ENCODE assay signal across 21 cellular contexts in the genomic region with DNA sequence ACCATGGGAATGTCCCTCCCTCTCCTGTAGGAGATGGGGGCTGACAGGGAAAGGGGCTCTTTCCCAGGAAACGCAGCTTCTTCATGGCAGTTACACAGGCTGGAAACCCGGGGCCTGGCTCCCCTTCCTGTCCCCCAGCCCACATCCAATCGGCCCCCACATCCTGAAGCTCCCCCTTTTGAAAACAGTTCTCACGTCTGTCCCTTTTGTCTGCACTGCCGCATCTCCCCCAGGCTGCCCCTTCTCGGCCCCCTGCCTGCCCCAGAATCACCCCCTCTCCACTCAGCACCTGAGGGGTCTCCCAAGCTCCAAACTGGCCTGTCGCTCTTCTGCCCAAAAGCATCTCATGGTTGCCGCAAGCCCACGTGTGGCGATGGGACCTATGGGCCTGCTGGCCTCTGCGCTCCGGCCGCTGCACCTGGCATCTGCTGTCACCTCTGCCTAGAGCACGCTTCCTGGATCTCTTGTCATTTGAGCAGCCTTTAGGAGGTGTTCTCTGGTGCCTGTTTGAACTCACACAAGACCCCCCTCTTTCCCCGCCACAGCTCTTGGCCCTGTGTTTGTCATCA. TPM values are rescaled to one million over a fixed set of nuclear protein-coding genes. Genes with fewer than 3 reads are reported as not detected.
DNase-seq lines count a peak whose midpoint lies in the region; ATAC-seq and TF ChIP-seq lines count a peak whose summit lies in the region.
"Had no signal": no experiment of that assay in that cellular context is flagged by ENCODE, and none has a peak within 500 bp of the region (broad histone marks: within the 10 kb centered on the region; RNA-seq: fewer than 3 reads in every experiment).

No MANE protein-coding gene starts in this region.

- WGBS in esophagus muscularis mucosa = 90% methylated on average over 13 of the region's 15 CpGs
- WGBS in neuronal stem cell (ENCODE audit: extremely low coverage in 2 of 2, insufficient read length in 2 of 2, insufficient replicate concordance in 1 of 2), 2 donors = no CpG with 5 or more reads among the region's 15 CpGs
- WGBS in H9 (ENCODE audit: extremely low coverage, insufficient read length, low lambda C conversion rate) = no CpG with 5 or more reads among the region's 15 CpGs

- H3K56ac ChIP-seq in H9 (ENCODE audit: insufficient read length, low read depth, low read length) = no peak overlapping the region

- H2BK120ac ChIP-seq in neuronal stem cell (ENCODE audit: low read depth, low read length) (peak overlapping the region; percentile 4), H9 (ENCODE audit: low read depth, low read length, poor library complexity, severe bottlenecking) (no peak overlapping the region)

- no peaks in the 10 kb centered on the region for H3K27me3 Mint-ChIP-seq in activated CD8-positive, alpha-beta memory T cell treated with anti-CD3 and anti-CD28 coated beads, Interleukin-2, amount 10 ng/mL, durations not matched to agents 7 days and 5 days
- peaks cover 9% of the 10 kb centered on the region for H3K27me3 Mint-ChIP-seq in H9 (ENCODE audit: low read depth)
- H3K27me3 Mint-ChIP-seq: IgD-negative memory B cell had no signal

- H2AFZ ChIP-seq in neuronal stem cell (ENCODE audit: low read length) = peak overlapping the region; percentile 17
- no peak overlapping the region for H2AFZ ChIP-seq in H9 (ENCODE audit: low read length)

- H3K79me1 ChIP-seq in neuronal stem cell (ENCODE audit: low read depth, low read length) (no peaks in the 10 kb centered on the region), H9 (ENCODE audit: insufficient read depth, low read depth, low read length, poor library complexity, severe bottlenecking) (no peaks in the 10 kb centered on the region)

- H3K4me3 ChIP-seq in esophagus muscularis mucosa (no peak overlapping the region), neuronal stem cell (ENCODE audit: low read length in 2 of 2) (no peak overlapping the region), vagina (no peak overlapping the region)
- H3K4me3 ChIP-seq: BLaER1 treated with 17β-estradiol and CSF1 and Interleukin-3, amounts not matched to agents 10 nM and 100 nM; Peyer's patch; SJCRH30 had no signal

- no peak overlapping the region for H2BK12ac ChIP-seq in neuronal stem cell (ENCODE audit: low read length)
- H2BK12ac ChIP-seq in H9 (ENCODE audit: insufficient read length, low read depth, low read length) = no peak overlapping the region

- TF ChIP-seq EP300 in esophagus muscularis mucosa (IDR thresholded peaks at IDR 0.05) = no peak

- no peak for ATAC-seq in activated CD8-positive, alpha-beta memory T cell treated with anti-CD3 and anti-CD28 coated beads, Interleukin-2, amount 10 ng/mL, durations not matched to agents 7 days and 5 days
- ATAC-seq in HG03039 (IDR thresholded peaks at IDR 0.05; ENCODE audit: unreplicated experiment) = no peak

- H2BK5ac ChIP-seq in neuronal stem cell (ENCODE audit: low read length) (no peak overlapping the region), H9 (ENCODE audit: insufficient read length, low read length) (no peak overlapping the region)

- peak; percentile 23 for DNase-seq in activated CD8-positive, alpha-beta memory T cell treated with anti-CD3 and anti-CD28 coated beads, Interleukin-2, amount 10 ng/mL, durations not matched to agents 7 days and 5 days
- no peak for DNase-seq in activated CD8-positive, alpha-beta memory T cell treated with anti-CD3 and anti-CD28 coated beads, Interleukin-2, amount 50 U/mL, for 48 hours
- DNase-seq in esophagus muscularis mucosa (ENCODE audit: extremely low spot score) (peak; percentile 66), neuronal stem cell (ENCODE audit: low spot score) (no peak), vagina (ENCODE audit: extremely low spot score in 2 of 2) (no peak), H9 (no peak), HT-29 (ENCODE audit: low spot score) (no peak)
- DNase-seq: Caco-2; CD4-positive, alpha-beta memory T cell; MV-4-11; NCI-H1105 treated with DMSO at 0.1 percent for 48 hours; NCI-H2029 treated with DMSO at 0.1 percent for 48 hours; NCI-H226; NCI-H774; SJCRH30 had no signal

- no peaks in the 10 kb centered on the region for H3K27me3 ChIP-seq in esophagus muscularis mucosa
- peaks cover 0 to 32% (median 0%) of the 10 kb centered on the region in 3 experiments for H3K27me3 ChIP-seq in neuronal stem cell (ENCODE audit: control insufficient read depth in 3 of 3, insufficient read depth in 3 of 3, low read depth in 1 of 3, low read length in 3 of 3)
- H3K27me3 ChIP-seq in vagina = no peaks in the 10 kb centered on the region
- no peaks in the 10 kb centered on the region for H3K27me3 ChIP-seq in H9 (ENCODE audit: insufficient read depth, low read length)
- H3K27me3 ChIP-seq: BLaER1 treated with 17β-estradiol and CSF1 and Interleukin-3, amounts not matched to agents 10 nM and 100 nM; Peyer's patch; SJCRH30 had no signal

- H2BK20ac ChIP-seq in H9 (ENCODE audit: low read depth, low read length, poor library complexity, severe bottlenecking) = no peak overlapping the region

- H3K14ac ChIP-seq in neuronal stem cell (ENCODE audit: low read length) = no peak overlapping the region
- no peak overlapping the region for H3K14ac ChIP-seq in H9 (ENCODE audit: insufficient read depth, low read length)

- H3K18ac ChIP-seq in neuronal stem cell (ENCODE audit: low read length) = peak overlapping the region; percentile 45
- H3K18ac ChIP-seq in H9 (ENCODE audit: insufficient read length, low read depth, low read length) = no peak overlapping the region

- H3K23me2 ChIP-seq in H9 (ENCODE audit: insufficient read length, low read depth, low read length, poor library complexity, severe bottlenecking) = no peaks in the 10 kb centered on the region

- no peaks in the 10 kb centered on the region for H3K36me3 ChIP-seq in esophagus muscularis mucosa
- no peaks in the 10 kb centered on the region for H3K36me3 ChIP-seq in neuronal stem cell (replicated peaks in 1 of 2; ENCODE audit: control insufficient read depth in 2 of 2, insufficient read depth in 2 of 2, low read length in 2 of 2)
- no peaks in the 10 kb centered on the region for H3K36me3 ChIP-seq in vagina
- H3K36me3 ChIP-seq: Peyer's patch, SJCRH30 had no signal

- no peak overlapping the region for H3K4ac ChIP-seq in neuronal stem cell (ENCODE audit: low read length)
- H3K4ac ChIP-seq in H9 (ENCODE audit: low read depth, low read length) = no peak overlapping the region

- H3K23ac ChIP-seq in neuronal stem cell (ENCODE audit: low read depth, low read length, poor library complexity) (peak overlapping the region; percentile 61), H9 (ENCODE audit: insufficient read length, low read depth, low read length) (no peak overlapping the region)

- H2BK15ac ChIP-seq in neuronal stem cell (ENCODE audit: low read length) (peak overlapping the region; percentile 9), H9 (ENCODE audit: low read depth, low read length) (no peak overlapping the region)

- H3K27ac ChIP-seq in esophagus muscularis mucosa (replicated peaks in 1 of 4) (peak overlapping the region in 3 of 4 donors; percentile 40 to 43 (median 42)), neuronal stem cell (replicated peaks; ENCODE audit: low read length) (no peak overlapping the region), vagina (peak overlapping the region; percentile 63), H9 (ENCODE audit: insufficient read length, low read depth, low read length) (no peak overlapping the region)
- H3K27ac ChIP-seq: 22Rv1; BLaER1 treated with 17β-estradiol and CSF1 and Interleukin-3, amounts not matched to agents 10 nM and 100 nM; Peyer's patch; SJCRH30 had no signal

- H3K4me3 Mint-ChIP-seq in activated CD8-positive, alpha-beta memory T cell treated with anti-CD3 and anti-CD28 coated beads, Interleukin-2, amount 10 ng/mL, durations not matched to agents 7 days and 5 days = no peak overlapping the region
- H3K4me3 Mint-ChIP-seq in H9 = no peak overlapping the region
- H3K4me3 Mint-ChIP-seq: CD4-positive, alpha-beta memory T cell had no signal

- no peaks in the 10 kb centered on the region for H3K79me2 ChIP-seq in H9 (ENCODE audit: insufficient read depth, low read length)

- H3K36me3 Mint-ChIP-seq in activated CD8-positive, alpha-beta memory T cell treated with anti-CD3 and anti-CD28 coated beads, Interleukin-2, amount 10 ng/mL, durations not matched to agents 7 days and 5 days = peaks cover 4% of the 10 kb centered on the region
- peaks cover 5 to 18% (median 7%) of the 10 kb centered on the region in 3 experiments for H3K36me3 Mint-ChIP-seq in H9 (ENCODE audit: insufficient read depth in 1 of 3, low read depth in 3 of 3)

- H4K8ac ChIP-seq in neuronal stem cell (ENCODE audit: low read depth, low read length) = no peak overlapping the region
- H4K8ac ChIP-seq in H9 (replicated peaks; ENCODE audit: insufficient read length, low read depth, low read length) = no peak overlapping the region

- no peak for TF ChIP-seq CTCF in esophagus muscularis mucosa (IDR thresholded peaks at IDR 0.05)
- no peak for TF ChIP-seq CTCF in vagina (IDR thresholded peaks at IDR 0.05)
- no peak for TF ChIP-seq CTCF in H9 (conservative IDR thresholded peaks at IDR 0.05)

- no peak overlapping the region for H3T11ph ChIP-seq in H9 (ENCODE audit: low read length)

- H3K9me3 ChIP-seq in esophagus muscularis mucosa (peaks cover 0 to 6% (median 0%) of the 10 kb centered on the region in 4 donors), neuronal stem cell (replicated peaks in 1 of 2; ENCODE audit: control insufficient read depth in 2 of 2, insufficient read depth in 1 of 2, low read depth in 1 of 2, low read length in 2 of 2) (peaks cover 4 to 8% of the 10 kb centered on the region in 2 donors), vagina (no peaks in the 10 kb centered on the region), H9 (ENCODE audit: control insufficient read depth, low read depth, low read length) (peaks cover 5% of the 10 kb centered on the region)

- H4K91ac ChIP-seq in neuronal stem cell (ENCODE audit: low read depth, low read length, poor library complexity) (peak overlapping the region; percentile 11), H9 (ENCODE audit: insufficient read length, low read depth, low read length) (no peak overlapping the region)

- H3K9ac ChIP-seq in neuronal stem cell (ENCODE audit: low read depth, low read length, poor library complexity) (no peak overlapping the region), H9 (ENCODE audit: extremely low read depth, insufficient read length, low read length) (no peak overlapping the region)
- H3K9ac ChIP-seq: BLaER1 treated with 17β-estradiol and CSF1 and Interleukin-3, amounts not matched to agents 10 nM and 100 nM had no signal

- CTCF ChIA-PET in activated CD8-positive, alpha-beta memory T cell treated with anti-CD3 and anti-CD28 coated beads, Interleukin-2, amount 10 ng/mL, durations not matched to agents 7 days and 5 days (lab: Charles Lee) = no interaction called here

- no peak overlapping the region for H3K4me2 ChIP-seq in neuronal stem cell (ENCODE audit: insufficient read depth, low read length, poor library complexity, severe bottlenecking)
- no peak overlapping the region for H3K4me2 ChIP-seq in H9 (ENCODE audit: insufficient read depth, insufficient read length, low read length)
- H3K4me2 ChIP-seq: BLaER1 treated with 17β-estradiol and CSF1 and Interleukin-3, amounts not matched to agents 10 nM and 100 nM had no signal

- intact Hi-C loops in esophagus muscularis mucosa (cut with DNase I) (no loop called here), vagina (cut with DNase I) (no loop called here)

- H3K9me3 Mint-ChIP-seq in activated CD8-positive, alpha-beta memory T cell treated with anti-CD3 and anti-CD28 coated beads, Interleukin-2, amount 10 ng/mL, durations not matched to agents 7 days and 5 days (ENCODE audit: low read depth) = peaks cover 6% of the 10 kb centered on the region
- H3K9me3 Mint-ChIP-seq in H9 = peaks cover 18 to 20% of the 10 kb centered on the region in 2 experiments

- H3K4me1 Mint-ChIP-seq in activated CD8-positive, alpha-beta memory T cell treated with anti-CD3 and anti-CD28 coated beads, Interleukin-2, amount 10 ng/mL, durations not matched to agents 7 days and 5 days = no peaks in the 10 kb centered on the region
- H3K4me1 Mint-ChIP-seq in H9 = peaks cover 10 to 34% of the 10 kb centered on the region in 2 experiments
- H3K4me1 Mint-ChIP-seq: CD4-positive, alpha-beta memory T cell; IgD-negative memory B cell had no signal

- no peaks in the 10 kb centered on the region for H4K20me1 ChIP-seq in H9 (ENCODE audit: control insufficient read depth, insufficient read depth, insufficient read length)
- H4K20me1 ChIP-seq: BLaER1 treated with 17β-estradiol and CSF1 and Interleukin-3, amounts not matched to agents 10 nM and 100 nM had no signal

- H2AK5ac ChIP-seq in neuronal stem cell (ENCODE audit: low read depth, low read length) (peak overlapping the region; percentile 76), H9 (ENCODE audit: insufficient read length, low read length) (no peak overlapping the region)

- H3K4me1 ChIP-seq in esophagus muscularis mucosa = peaks cover 5 to 30% (median 29%) of the 10 kb centered on the region in 4 donors
- peaks cover 0 to 8% of the 10 kb centered on the region in 2 donors for H3K4me1 ChIP-seq in neuronal stem cell (ENCODE audit: control insufficient read depth in 2 of 2, insufficient read depth in 1 of 2, low read depth in 1 of 2, low read length in 2 of 2)
- H3K4me1 ChIP-seq in vagina = peaks cover 11% of the 10 kb centered on the region
- H3K4me1 ChIP-seq in H9 (ENCODE audit: insufficient read depth, low read length) = no peaks in the 10 kb centered on the region
- H3K4me1 ChIP-seq: BLaER1 treated with 17β-estradiol and CSF1 and Interleukin-3, amounts not matched to agents 10 nM and 100 nM had no signal

- H4K5ac ChIP-seq in H9 (ENCODE audit: insufficient read length, low read depth, low read length) = no peak overlapping the region

- TF ChIP-seq POLR2A in esophagus muscularis mucosa (IDR thresholded peaks at IDR 0.05; ENCODE audit: low read depth) = no peak
- TF ChIP-seq POLR2A in vagina (IDR thresholded peaks at IDR 0.05) = no peak

- no peak overlapping the region for H3K27ac Mint-ChIP-seq in activated CD8-positive, alpha-beta memory T cell treated with anti-CD3 and anti-CD28 coated beads, Interleukin-2, amount 10 ng/mL, durations not matched to agents 7 days and 5 days
- H3K27ac Mint-ChIP-seq in H9 = no peak overlapping the region; a peak in 1 of 7 replicates
- H3K27ac Mint-ChIP-seq: CD4-positive, alpha-beta memory T cell had no signal

RNA-seq across cellular contexts. Expression of gene SLC1A7, which starts 0.9 kb away (rescaled TPM):
- total RNA-seq in activated CD8-positive, alpha-beta memory T cell treated with anti-CD3 and anti-CD28 coated beads, Interleukin-2, amount 10 ng/mL, durations not matched to agents 7 days and 5 days = not detected
- total RNA-seq in esophagus muscularis mucosa (1 to 10 TPM in 1 of 4 donors, under 1 TPM in 3; 0.45 to 3.7 (median 0.84) TPM), vagina (not detected), H9 (2021) (not detected in 2 replicates)
- polyA plus RNA-seq in neuronal stem cell (2013, experiment 1 of 2) = not detected
- not detected for polyA plus RNA-seq in neuronal stem cell (2013, experiment 2 of 2)
- total RNA-seq in HT-29 (2014; rRNA removed; shearing (Covaris generic)) = 1.4 and 3.1 TPM in 2 replicates
- total RNA-seq: Caco-2; CD4-positive, alpha-beta memory T cell; OCI-LY7 had no signal
- polyA plus RNA-seq: CD4-positive, alpha-beta memory T cell; IgD-negative memory B cell had no signal

RNA-seq across cellular contexts. Expression of gene CPT2, which starts 55.1 kb away (rescaled TPM):
- total RNA-seq in activated CD8-positive, alpha-beta memory T cell treated with anti-CD3 and anti-CD28 coated beads, Interleukin-2, amount 10 ng/mL, durations not matched to agents 7 days and 5 days = 10 to 100 TPM; 11.5 to 13.5 TPM
- total RNA-seq in esophagus muscularis mucosa (10 to 100 TPM; 11.4 to 19.1 (median 16.0) TPM), vagina (16.7 TPM), H9 (2021) (28.9 and 33.2 TPM in 2 replicates)
- 13.9 TPM for polyA plus RNA-seq in neuronal stem cell (2013, experiment 1 of 2)
- polyA plus RNA-seq in neuronal stem cell (2013, experiment 2 of 2) = 14.2 TPM
- total RNA-seq in HT-29 (2014; rRNA removed; shearing (Covaris generic)) = 21.4 and 25.1 TPM in 2 replicates

Comparison
In these comparisons a context has a peak if more than half of its experiments do, and no peak if none do; other contexts are left out.
1. DNase-seq: peak in activated CD8-positive, alpha-beta memory T cell treated with anti-CD3 and anti-CD28 coated beads, Interleukin-2, amount 10 ng/mL, durations not matched to agents 7 days and 5 days (single experiment) and esophagus muscularis mucosa (single experiment); none in activated CD8-positive, alpha-beta memory T cell treated with anti-CD3 and anti-CD28 coated beads, Interleukin-2, amount 50 U/mL, for 48 hours (single experiment), neuronal stem cell (single experiment), vagina (0 of 2), H9 (single experiment) and HT-29 (single experiment).
2. H3K27ac ChIP-seq: peak in esophagus muscularis mucosa (3 of 4) and vagina (single experiment); none in neuronal stem cell (single experiment) and H9 (single experiment).